Comparison of ENCODE assay signal across 1 cellular context in the genomic region with DNA sequence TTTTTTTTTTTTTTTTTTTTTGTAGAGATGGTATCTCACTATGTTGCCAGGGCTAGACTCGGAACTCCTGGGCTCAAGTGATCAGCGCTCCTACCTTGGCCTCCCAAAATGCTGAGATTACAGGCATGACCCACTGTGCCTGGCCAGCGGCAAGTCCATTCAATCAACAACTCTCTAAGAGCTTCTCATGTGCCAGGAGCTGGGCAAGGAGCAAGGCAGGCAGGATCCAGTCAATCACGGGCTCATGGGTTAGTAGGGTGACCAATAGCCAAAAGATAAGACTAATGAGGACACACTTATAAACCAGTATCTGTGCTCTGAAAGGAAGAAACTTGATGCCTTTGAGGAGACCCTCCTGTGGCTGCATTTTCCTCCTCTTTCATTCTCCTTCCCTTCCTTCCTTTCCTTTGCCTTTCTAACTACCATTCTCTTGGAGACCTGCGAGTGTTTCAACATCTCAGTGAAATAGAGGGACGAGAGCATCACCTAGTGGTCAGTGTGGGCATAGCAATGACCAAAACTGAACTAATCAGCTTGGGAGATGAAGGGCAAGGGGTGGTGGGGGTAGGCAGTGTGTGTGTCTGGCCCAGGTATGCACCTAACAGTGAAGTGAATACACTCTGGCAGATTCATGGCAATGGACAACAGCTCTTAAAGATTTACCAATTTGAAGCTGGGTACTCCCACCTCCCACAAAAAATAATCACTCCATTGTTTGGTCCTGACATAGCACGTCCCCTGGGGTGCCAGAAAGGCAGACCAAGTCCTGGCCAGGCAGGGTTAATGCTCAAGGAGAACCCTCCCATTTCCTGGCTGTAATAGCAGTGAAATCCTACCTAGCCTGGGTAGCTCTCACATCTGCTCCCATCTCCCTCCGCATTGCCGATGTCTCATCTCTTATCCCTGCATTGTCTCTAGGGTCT.
TF ChIP-seq lines count a peak whose summit lies in the region.

No MANE protein-coding gene starts in this region.

TF ChIP-seq in GM12878, 131 proteins besides CTCF, POLR2A, EP300 and RAD21 (continued from another document):
- TF ChIP-seq, protein P1, sequence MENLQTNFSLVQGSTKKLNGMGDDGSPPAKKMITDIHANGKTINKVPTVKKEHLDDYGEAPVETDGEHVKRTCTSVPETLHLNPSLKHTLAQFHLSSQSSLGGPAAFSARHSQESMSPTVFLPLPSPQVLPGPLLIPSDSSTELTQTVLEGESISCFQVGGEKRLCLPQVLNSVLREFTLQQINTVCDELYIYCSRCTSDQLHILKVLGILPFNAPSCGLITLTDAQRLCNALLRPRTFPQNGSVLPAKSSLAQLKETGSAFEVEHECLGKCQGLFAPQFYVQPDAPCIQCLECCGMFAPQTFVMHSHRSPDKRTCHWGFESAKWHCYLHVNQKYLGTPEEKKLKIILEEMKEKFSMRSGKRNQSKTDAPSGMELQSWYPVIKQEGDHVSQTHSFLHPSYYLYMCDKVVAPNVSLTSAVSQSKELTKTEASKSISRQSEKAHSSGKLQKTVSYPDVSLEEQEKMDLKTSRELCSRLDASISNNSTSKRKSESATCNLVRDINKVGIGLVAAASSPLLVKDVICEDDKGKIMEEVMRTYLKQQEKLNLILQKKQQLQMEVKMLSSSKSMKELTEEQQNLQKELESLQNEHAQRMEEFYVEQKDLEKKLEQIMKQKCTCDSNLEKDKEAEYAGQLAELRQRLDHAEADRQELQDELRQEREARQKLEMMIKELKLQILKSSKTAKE (IDR thresholded peaks at IDR 0.05; ENCODE audit: low read depth, poor library complexity, severe bottlenecking), result no peak
- TF ChIP-seq KAT2A (conservative IDR thresholded peaks at IDR 0.05; ENCODE audit: control insufficient read depth, low read depth, low read length), result no peak
- 0 out of 2 replicates have a peak, but pooled peaks have one; percentile 32 for TF ChIP-seq MEF2A (IDR thresholded peaks at IDR 0.05; ENCODE audit: insufficient read depth, low read depth, low read length)
- TF ChIP-seq YY1 (IDR thresholded peaks at IDR 0.05; ENCODE audit: low read depth, low read length), result 0 out of 2 replicates have a peak, but pooled peaks have one; percentile 50
- no peak for TF ChIP-seq ZSCAN29 (IDR thresholded peaks at IDR 0.05)
- TF ChIP-seq NBN (IDR thresholded peaks at IDR 0.05), result 0 out of 2 replicates have a peak, but pooled peaks have one; percentile 39
- TF ChIP-seq HDAC2 (IDR thresholded peaks at IDR 0.05), result no peak
- TF ChIP-seq SIX5 (IDR thresholded peaks at IDR 0.05; ENCODE audit: low read depth, low read length, severe bottlenecking), result no peak
- TF ChIP-seq, protein P2, sequence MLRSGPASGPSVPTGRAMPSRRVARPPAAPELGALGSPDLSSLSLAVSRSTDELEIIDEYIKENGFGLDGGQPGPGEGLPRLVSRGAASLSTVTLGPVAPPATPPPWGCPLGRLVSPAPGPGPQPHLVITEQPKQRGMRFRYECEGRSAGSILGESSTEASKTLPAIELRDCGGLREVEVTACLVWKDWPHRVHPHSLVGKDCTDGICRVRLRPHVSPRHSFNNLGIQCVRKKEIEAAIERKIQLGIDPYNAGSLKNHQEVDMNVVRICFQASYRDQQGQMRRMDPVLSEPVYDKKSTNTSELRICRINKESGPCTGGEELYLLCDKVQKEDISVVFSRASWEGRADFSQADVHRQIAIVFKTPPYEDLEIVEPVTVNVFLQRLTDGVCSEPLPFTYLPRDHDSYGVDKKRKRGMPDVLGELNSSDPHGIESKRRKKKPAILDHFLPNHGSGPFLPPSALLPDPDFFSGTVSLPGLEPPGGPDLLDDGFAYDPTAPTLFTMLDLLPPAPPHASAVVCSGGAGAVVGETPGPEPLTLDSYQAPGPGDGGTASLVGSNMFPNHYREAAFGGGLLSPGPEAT (IDR thresholded peaks at IDR 0.05; ENCODE audit: low read depth), result no peak
- no peak for TF ChIP-seq HCFC1 (IDR thresholded peaks at IDR 0.05; ENCODE audit: low read length)
- no peak for TF ChIP-seq TCF12 (IDR thresholded peaks at IDR 0.05; ENCODE audit: low read depth, low read length)
- no peak for TF ChIP-seq BCL11A (IDR thresholded peaks at IDR 0.05; ENCODE audit: low read depth, low read length)
- TF ChIP-seq PML (IDR thresholded peaks at IDR 0.05; ENCODE audit: low read length), result no peak
- TF ChIP-seq IKZF1 (conservative IDR thresholded peaks at IDR 0.05), result no peak
- no peak for TF ChIP-seq STAT1 (conservative IDR thresholded peaks at IDR 0.05)
- TF ChIP-seq NFIC (IDR thresholded peaks at IDR 0.05; ENCODE audit: low read depth, low read length), result no peak
- TF ChIP-seq, protein P3, sequence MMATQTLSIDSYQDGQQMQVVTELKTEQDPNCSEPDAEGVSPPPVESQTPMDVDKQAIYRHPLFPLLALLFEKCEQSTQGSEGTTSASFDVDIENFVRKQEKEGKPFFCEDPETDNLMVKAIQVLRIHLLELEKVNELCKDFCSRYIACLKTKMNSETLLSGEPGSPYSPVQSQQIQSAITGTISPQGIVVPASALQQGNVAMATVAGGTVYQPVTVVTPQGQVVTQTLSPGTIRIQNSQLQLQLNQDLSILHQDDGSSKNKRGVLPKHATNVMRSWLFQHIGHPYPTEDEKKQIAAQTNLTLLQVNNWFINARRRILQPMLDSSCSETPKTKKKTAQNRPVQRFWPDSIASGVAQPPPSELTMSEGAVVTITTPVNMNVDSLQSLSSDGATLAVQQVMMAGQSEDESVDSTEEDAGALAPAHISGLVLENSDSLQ (IDR thresholded peaks at IDR 0.05), result peak; percentile 31
